ENCODE assay signal across 8 cellular contexts in the genomic region with DNA sequence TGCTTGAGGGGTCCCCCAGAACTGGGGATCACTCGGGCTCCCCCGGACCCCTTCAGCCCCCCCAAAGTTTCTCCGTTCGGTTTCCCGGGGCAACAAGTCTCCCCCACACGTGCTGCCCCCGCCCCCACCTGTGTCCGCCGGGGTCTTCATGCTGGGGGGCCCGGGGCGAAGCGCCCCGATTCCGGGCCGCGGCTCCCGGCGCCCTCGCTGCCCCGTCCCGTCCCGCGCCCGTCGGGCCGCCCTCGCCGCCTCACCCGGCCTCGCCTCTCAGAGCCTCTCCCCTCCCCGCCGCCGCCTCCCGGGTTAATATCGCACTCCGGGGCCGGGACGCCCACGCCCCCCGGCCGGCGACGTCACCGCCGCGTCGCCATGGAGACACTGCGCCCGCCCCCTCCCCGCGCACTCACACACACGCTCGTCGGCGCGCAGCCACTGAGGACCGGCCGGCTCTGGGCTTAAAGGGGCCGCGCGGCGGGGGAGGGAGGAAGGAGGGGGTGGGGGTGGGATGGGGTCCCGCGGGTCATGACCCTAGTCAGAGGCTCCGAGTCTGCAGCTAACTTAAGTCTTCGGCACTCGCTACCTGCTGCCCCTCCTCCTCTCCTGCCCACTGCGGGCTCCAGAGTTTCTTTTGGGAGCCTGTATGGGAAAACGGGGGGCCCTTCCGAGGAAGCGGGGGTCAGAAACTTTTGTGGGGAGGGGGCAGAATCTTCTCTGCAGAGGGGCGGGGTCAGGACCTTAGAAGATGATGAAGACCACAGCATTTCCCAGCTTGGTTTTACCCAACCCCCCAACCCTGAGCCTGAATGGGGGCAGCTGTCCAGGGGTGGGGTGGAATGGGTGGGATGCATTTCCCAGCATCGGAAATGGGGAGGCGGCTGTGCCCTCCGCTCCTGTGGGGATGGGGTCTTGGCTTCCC. TPM values are rescaled to one million over a fixed set of nuclear protein-coding genes. Genes with fewer than 3 reads are reported as not detected.
A peak's percentile ranks its signal among the peaks of the same experiment; 100 is the strongest.
DNase-seq lines count a peak whose midpoint lies in the region; ATAC-seq, FAIRE-seq and TF ChIP-seq lines count a peak whose summit lies in the region.

TSS of gene ERF (minus strand) at position 279 of the 916 bp plus-strand sequence. CDS start at position 150, 129 bp downstream.

- H3K27me3 Mint-ChIP-seq in astrocyte (ENCODE audit: low read depth, unreplicated experiment): no peaks in the 10 kb centered on the region

- H3K4me1 Mint-ChIP-seq in astrocyte (ENCODE audit: low read depth, unreplicated experiment): peaks cover 13% of the 10 kb centered on the region

- DNase-seq in GM06990 (ENCODE audit: extremely low read depth, insufficient read length) (peak; percentile 94), NCI-H146 treated with DMSO at 0.1 percent for 48 hours (lab: John Stamatoyannopoulos, UW; ENCODE audit: unreplicated experiment) (peak; percentile 65), T-helper 9 cell (peak; percentile 94), astrocyte (ENCODE audit: low read depth) (peak; percentile 66), hepatic stellate cell (ENCODE audit: low spot score) (peak; percentile 93), retina (peak; percentile 92), aorta (peak; percentile 96 to 98)

- no peaks in the 10 kb centered on the region; the same call in 1 of the 2 replicates for H3K36me3 ChIP-seq in GM06990 (ENCODE audit: control insufficient read depth, insufficient read depth, low read length)
- peaks cover 3% of the 10 kb centered on the region for H3K36me3 ChIP-seq in astrocyte (ENCODE audit: insufficient read depth, low read length)
- H3K36me3 ChIP-seq in aorta (ENCODE audit: control insufficient read depth in 1 of 2, insufficient read depth in 2 of 2, low read length in 1 of 2): no peaks in the 10 kb centered on the region

- peak within 1 kb of the TSS; percentile 95 for H3K4me2 ChIP-seq in astrocyte (ENCODE audit: low read length)

- H3K79me2 ChIP-seq in astrocyte (ENCODE audit: insufficient read depth, low read length): peaks cover 44% of the 10 kb centered on the region

- H3K27ac Mint-ChIP-seq in astrocyte (ENCODE audit: unreplicated experiment): peak within 1 kb of the TSS; percentile 94

- WGBS in aorta, 2 donors: 0 to 1% methylated on average over 44 to 75 of the region's 75 CpGs

- H3K36me3 Mint-ChIP-seq in astrocyte (ENCODE audit: low read depth, unreplicated experiment): peaks cover 2% of the 10 kb centered on the region

- H3K27me3 ChIP-seq in GM06990 (replicated peaks; ENCODE audit: control insufficient read depth, insufficient read depth, low read length) (no peaks in the 10 kb centered on the region), astrocyte (ENCODE audit: insufficient read depth, low read length) (no peaks in the 10 kb centered on the region), aorta (ENCODE audit: control insufficient read depth in 1 of 2, insufficient read depth in 2 of 2, low read length in 1 of 2) (peaks cover 0 to 2% of the 10 kb centered on the region in 2 donors)

- peak within 1 kb of the TSS; percentile 83 for H2AFZ ChIP-seq in astrocyte (ENCODE audit: low read depth, low read length)

- H3K4me1 ChIP-seq in astrocyte (ENCODE audit: insufficient read depth, low read length) (peaks cover 32% of the 10 kb centered on the region), aorta (ENCODE audit: control insufficient read depth in 1 of 2, insufficient read depth in 2 of 2, low read length in 2 of 2) (no peaks in the 10 kb centered on the region)

- TF ChIP-seq CTCF in GM06990 (IDR thresholded peaks at IDR 0.05; ENCODE audit: insufficient read depth, low read length, poor library complexity, severe bottlenecking) (no peak), astrocyte (IDR thresholded peaks at IDR 0.05; ENCODE audit: insufficient read depth, low read depth, low read length) (no peak)

- ATAC-seq in HG02642 (IDR thresholded peaks at IDR 0.05; ENCODE audit: poor library complexity, unreplicated experiment): peak; percentile 59
- peak; percentile 92 for ATAC-seq in aorta (ENCODE audit: low FRiP score)

- H3K4me3 ChIP-seq in GM06990 (replicated peaks; ENCODE audit: low read depth, low read length) (peak within 1 kb of the TSS; percentile 87), astrocyte (ENCODE audit: insufficient read depth, low read depth, low read length) (peak within 1 kb of the TSS; percentile 89), aorta (ENCODE audit: low read length in 2 of 2) (peak within 1 kb of the TSS; percentile 96 to 99)

- H4K20me1 ChIP-seq in astrocyte (ENCODE audit: insufficient read depth, low read length): peaks cover 29% of the 10 kb centered on the region

- peak within 1 kb of the TSS; percentile 85 for H3K4me3 Mint-ChIP-seq in astrocyte (ENCODE audit: unreplicated experiment)

- intact Hi-C loops in aorta (cut with DNase I): loop anchor here in 1 of 2 donors (2.0 kb wide), 2 partner anchors 14 to 28 kb away; partner anchors contain the start of gene CIC

- no peak for FAIRE-seq in astrocyte (lab: Jason Lieb, UNC)

- H3K27ac ChIP-seq in astrocyte (ENCODE audit: low read depth, low read length): peak within 1 kb of the TSS; percentile 89
- peak within 1 kb of the TSS; percentile 97 to 100 for H3K27ac ChIP-seq in aorta (ENCODE audit: low read depth in 1 of 2, low read length in 2 of 2)

- no peaks in the 10 kb centered on the region for H3K9me3 ChIP-seq in astrocyte (ENCODE audit: insufficient read depth, low read depth, low read length)
- H3K9me3 ChIP-seq in aorta (ENCODE audit: control insufficient read depth, low read length): no peaks in the 10 kb centered on the region

- H3K9ac ChIP-seq in astrocyte (ENCODE audit: low read length): peak within 1 kb of the TSS; percentile 98

- H3K9me3 Mint-ChIP-seq in astrocyte (ENCODE audit: unreplicated experiment): peaks cover 3% of the 10 kb centered on the region

RNA-seq across cellular contexts. Expression of gene ERF, which starts in this region (rescaled TPM):
- 108 TPM in 2 replicates for total RNA-seq in astrocyte
- total RNA-seq in aorta: 10 to 100 TPM; 74.9 to 99.5 TPM
- 10 to 100 TPM; 19.7 to 44.2 TPM for polyA plus RNA-seq in aorta

Comparison
In these comparisons a context has a peak if more than half of its experiments do, and no peak if none do; other contexts are left out.
1. Peak in every context shown above with its lines: DNase-seq, ATAC-seq, H3K4me3 ChIP-seq and H3K27ac ChIP-seq.